In the genomic region with DNA sequence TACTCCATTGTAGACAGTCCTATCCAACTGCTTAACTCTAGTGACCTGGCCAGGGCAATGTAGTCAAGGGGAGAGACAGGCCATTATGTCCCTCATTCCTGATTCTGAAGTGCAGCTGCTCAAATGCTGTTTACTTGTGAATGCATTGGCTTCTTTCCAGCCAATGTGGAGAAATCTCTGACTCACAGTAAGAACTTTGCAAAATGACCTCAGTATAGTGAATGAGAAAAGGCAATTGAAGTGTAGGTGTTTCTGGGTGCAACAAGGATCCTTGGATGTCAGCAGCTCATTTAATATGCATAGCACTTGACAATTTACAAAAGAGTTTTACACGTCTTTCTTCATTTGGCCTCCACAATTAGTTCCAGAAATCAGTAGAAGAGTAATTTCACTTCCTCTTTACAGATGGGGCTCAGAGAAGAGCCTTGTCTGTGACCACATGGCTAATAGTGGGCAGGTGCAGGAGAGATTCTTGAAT, we compare ENCODE assay signal across 9 cellular contexts.
DNase-seq lines count a peak whose midpoint lies in the region; ATAC-seq and TF ChIP-seq lines count a peak whose summit lies in the region.
"Had no signal": no experiment of that assay in that cellular context is flagged by ENCODE, and none has a peak within 500 bp of the region (broad histone marks: within the 10 kb centered on the region; RNA-seq: fewer than 3 reads in every experiment).

No MANE protein-coding gene starts in this region.

- no peaks in the 10 kb centered on the region for H3K36me3 Mint-ChIP-seq in osteocyte (ENCODE audit: unreplicated experiment)

- DNase-seq in DMS53 (lab: John Stamatoyannopoulos, UW) (peak; percentile 78), fibroblast of mammary gland (ENCODE audit: low read depth) (peak; percentile 50), NCI-H2107 treated with DMSO at 0.1 percent for 48 hours (lab: John Stamatoyannopoulos, UW; ENCODE audit: unreplicated experiment) (no peak), NCI-H1930 (lab: John Stamatoyannopoulos, UW) (no peak), osteocyte (ENCODE audit: extremely low spot score, unreplicated experiment) (no peak)
- DNase-seq in activated CD4-positive, CD25-positive, alpha-beta regulatory T cell (lab: John Stamatoyannopoulos, UW) = no peak

- H3K27ac Mint-ChIP-seq in osteocyte (ENCODE audit: unreplicated experiment) = no peak overlapping the region

- TF ChIP-seq CTCF in fibroblast of mammary gland (conservative IDR thresholded peaks at IDR 0.05; ENCODE audit: control insufficient read depth, insufficient read depth, low read depth, low read length) = no peak
- no peak for TF ChIP-seq CTCF in osteocyte (IDR thresholded peaks at IDR 0.05)

- ATAC-seq in GM21381 (IDR thresholded peaks at IDR 0.05; ENCODE audit: unreplicated experiment) (peak; percentile 93), HG03457 (IDR thresholded peaks at IDR 0.05; ENCODE audit: unreplicated experiment) (peak; percentile 93)

- no peak overlapping the region for H3K4me3 Mint-ChIP-seq in osteocyte (ENCODE audit: unreplicated experiment)

- no peaks in the 10 kb centered on the region for H3K27me3 Mint-ChIP-seq in osteocyte (ENCODE audit: unreplicated experiment)

- H3K4me3 ChIP-seq in fibroblast of mammary gland (ENCODE audit: control insufficient read depth, low read depth, low read length) = no peak overlapping the region
- H3K4me3 ChIP-seq: skin epidermis had no signal

- no peaks in the 10 kb centered on the region for H3K9me3 Mint-ChIP-seq in osteocyte (ENCODE audit: unreplicated experiment)

- peaks cover 53% of the 10 kb centered on the region for H3K4me1 Mint-ChIP-seq in osteocyte (ENCODE audit: unreplicated experiment)

Comparison
In these comparisons a context has a peak if more than half of its experiments do, and no peak if none do; other contexts are left out.
1. DNase-seq: peak in DMS53 (single experiment) and fibroblast of mammary gland (single experiment); none in NCI-H2107 treated with DMSO at 0.1 percent for 48 hours (single experiment), NCI-H1930 (0 of 2), osteocyte (single experiment) and activated CD4-positive, CD25-positive, alpha-beta regulatory T cell (0 of 4).